In genomic region chr14:99995700-99996356, GRCh38 we compare ENCODE assay signal across 8 cellular contexts.
A peak's percentile ranks its signal among the peaks of the same experiment; 100 is the strongest.
DNase-seq lines count a peak whose midpoint lies in the region; ATAC-seq, FAIRE-seq and TF ChIP-seq lines count a peak whose summit lies in the region.

No MANE protein-coding gene starts in this region.

- no peak for FAIRE-seq in urothelium cell line (lab: Jason Lieb, UNC)

- TF ChIP-seq CTCF in omental fat pad (IDR thresholded peaks at IDR 0.05), result no peak

- DNase-seq in AG08396 (ENCODE audit: low spot score) (peak; percentile 62), NOMO-1 treated with DMSO at 0.1 percent for 48 hours (lab: John Stamatoyannopoulos, UW; ENCODE audit: unreplicated experiment) (peak; percentile 90), omental fat pad (ENCODE audit: low spot score) (peak; percentile 57), urothelium cell line (ENCODE audit: low spot score) (peak; percentile 62)
- DNase-seq in activated CD8-positive, alpha-beta memory T cell treated with anti-CD3 and anti-CD28 coated beads for 48 hours (ENCODE audit: low read depth in 2 of 3, low spot score in 2 of 3), result peak; percentile 4 to 33 (median 17)

- ATAC-seq in GM18517 (IDR thresholded peaks at IDR 0.05; ENCODE audit: unreplicated experiment) (peak; percentile 99), HG02970 (IDR thresholded peaks at IDR 0.05; ENCODE audit: low FRiP score, unreplicated experiment) (peak; percentile 92), esophagus mucosa (peak; percentile 87), omental fat pad (ENCODE audit: low FRiP score) (no peak)

Comparison
In these comparisons a context has a peak if more than half of its experiments do, and no peak if none do; other contexts are left out.
1. DNase-seq: peak in every context shown above with its lines; median percentile 90 in NOMO-1 treated with DMSO at 0.1 percent for 48 hours; 62 in AG08396; 62 in urothelium cell line; 57 in omental fat pad; 17 in activated CD8-positive, alpha-beta memory T cell treated with anti-CD3 and anti-CD28 coated beads for 48 hours.